8 cellular contexts compared by ENCODE assay signal in genomic region chr7:44638611-44639557, GRCh38. TPM values are rescaled to one million over a fixed set of nuclear protein-coding genes. Genes with fewer than 3 reads are reported as not detected.
DNase-seq lines count a peak whose midpoint lies in the region; ATAC-seq and TF ChIP-seq lines count a peak whose summit lies in the region.

No MANE protein-coding gene starts in this region.

- H3K36me3 Mint-ChIP-seq in brain = peaks cover 3% of the 10 kb centered on the region

- peaks cover 58% of the 10 kb centered on the region for H3K4me1 Mint-ChIP-seq in brain

- H3K4me3 Mint-ChIP-seq in brain = peak overlapping the region; percentile 27 to 70 (median 62)

- no peaks in the 10 kb centered on the region for H3K9me3 Mint-ChIP-seq in brain

- no peaks in the 10 kb centered on the region for H3K27me3 Mint-ChIP-seq in brain

- peak overlapping the region; percentile 86 to 98 (median 97) for H3K27ac Mint-ChIP-seq in brain

- peak; percentile 69 for ATAC-seq in GM21367 (IDR thresholded peaks at IDR 0.05; ENCODE audit: unreplicated experiment)

- DNase-seq in DMS53 (lab: John Stamatoyannopoulos, UW) (peak; percentile 95), HT1080 (ENCODE audit: low read depth) (peak; percentile 96), T-helper 9 cell (peak; percentile 68), left kidney (ENCODE audit: low read depth, low spot score) (peak; percentile 39), NCI-H1436 treated with DMSO at 0.1 percent for 48 hours (lab: John Stamatoyannopoulos, UW) (no peak)
- DNase-seq in stimulated activated CD8-positive, alpha-beta memory T cell treated with anti-CD3 and anti-CD28 coated beads, Interleukin-12 subunit alpha, Interleukin-12 subunit beta, amount 100 ng/mL, for 1 hour (ENCODE audit: low read depth) = peak; percentile 62

- TF ChIP-seq CTCF in brain (conservative IDR thresholded peaks at IDR 0.05) = no peak

RNA-seq across cellular contexts. Expression of gene OGDH, which starts 32.5 kb away (rescaled TPM):
- 41.8 and 41.9 TPM in 2 replicates for total RNA-seq in HT1080 (2014; rRNA removed; shearing (Covaris generic))
- polyA plus RNA-seq in HT1080 (2015; cell fraction: cytosol; rRNA removed) = 26.5 and 27.4 TPM in 2 replicates
- polyA plus RNA-seq in HT1080 (2015; cell fraction: nucleus; rRNA removed) = 61.3 and 68.0 TPM in 2 replicates
- 177 TPM for polyA plus RNA-seq in brain (ENCODE audit: insufficient read depth, low read depth, low replicate concordance)

RNA-seq across cellular contexts. Expression of gene TMED4, which starts 56.9 kb away (rescaled TPM):
- 71.4 and 76.8 TPM in 2 replicates for total RNA-seq in HT1080 (2014; rRNA removed; shearing (Covaris generic))
- polyA plus RNA-seq in HT1080 (2015; cell fraction: cytosol; rRNA removed) = 91.7 and 104 TPM in 2 replicates
- 106 and 114 TPM in 2 replicates for polyA plus RNA-seq in HT1080 (2015; cell fraction: nucleus; rRNA removed)
- polyA plus RNA-seq in brain (ENCODE audit: insufficient read depth, low read depth, low replicate concordance) = 96.9 TPM
